Comparison of ENCODE assay signal across 19 cellular contexts in genomic region chr4:21625447-21625846, GRCh38.
DNase-seq lines count a peak whose midpoint lies in the region; ATAC-seq and TF ChIP-seq lines count a peak whose summit lies in the region.
"Had no signal": no experiment of that assay in that cellular context is flagged by ENCODE, and none has a peak within 500 bp of the region (broad histone marks: within the 10 kb centered on the region; RNA-seq: fewer than 3 reads in every experiment).

No MANE protein-coding gene starts in this region.

- no peak for TF ChIP-seq CTCF in IMR-90 (conservative IDR thresholded peaks at IDR 0.05; ENCODE audit: low read depth, low read length)
- no peak for TF ChIP-seq CTCF in activated CD8-positive, alpha-beta T cell treated with anti-CD3 and anti-CD28 coated beads for 36 hours (IDR thresholded peaks at IDR 0.05)
- no peak for TF ChIP-seq CTCF in CD8-positive, alpha-beta T cell (IDR thresholded peaks at IDR 0.05)

- no peak overlapping the region for H4K5ac ChIP-seq in IMR-90 (ENCODE audit: low read depth, low read length)

- no peak overlapping the region for H3K56ac ChIP-seq in IMR-90 (ENCODE audit: extremely low read depth, insufficient read depth, low read length)

- H2BK5ac ChIP-seq in IMR-90 (ENCODE audit: low read depth, low read length, poor library complexity, severe bottlenecking): no peak overlapping the region

- no peak overlapping the region for H3K14ac ChIP-seq in IMR-90 (replicated peaks; ENCODE audit: low read depth, low read length)

- POLR2A ChIA-PET in IMR-90 (lab: Charles Lee; ENCODE audit: unreplicated experiment): no interaction called here
- POLR2A ChIA-PET in activated CD8-positive, alpha-beta T cell treated with anti-CD3 and anti-CD28 coated beads for 36 hours (lab: Charles Lee): no interaction called here
- POLR2A ChIA-PET in CD8-positive, alpha-beta T cell (lab: Charles Lee): no interaction called here

- no peak overlapping the region for H2BK120ac ChIP-seq in IMR-90 (ENCODE audit: low read depth, low read length)

- no peak overlapping the region for H2AK5ac ChIP-seq in IMR-90 (ENCODE audit: low read depth, low read length)

- no peak overlapping the region for H2BK15ac ChIP-seq in IMR-90 (ENCODE audit: low read depth, low read length)

- TF ChIP-seq POLR2A in IMR-90 (IDR thresholded peaks at IDR 0.05; ENCODE audit: low read depth, low read length): no peak

- no peak for TF ChIP-seq RAD21 in IMR-90 (IDR thresholded peaks at IDR 0.05; ENCODE audit: low read length)

- H3K27me3 Mint-ChIP-seq in activated CD8-positive, alpha-beta T cell treated with anti-CD3 and anti-CD28 coated beads for 36 hours: no peaks in the 10 kb centered on the region
- H3K27me3 Mint-ChIP-seq in CD8-positive, alpha-beta T cell (ENCODE audit: low read depth): no peaks in the 10 kb centered on the region
- H3K27me3 Mint-ChIP-seq: CD4-positive, alpha-beta memory T cell; IgD-negative memory B cell had no signal

- no peaks in the 10 kb centered on the region for H3K4me1 ChIP-seq in IMR-90 (ENCODE audit: control insufficient read depth, insufficient read depth, low read length)
- H3K4me1 ChIP-seq in CD8-positive, alpha-beta T cell (ENCODE audit: insufficient read depth, low read length): no peaks in the 10 kb centered on the region
- H3K4me1 ChIP-seq: BLaER1 had no signal

- H2AFZ ChIP-seq in IMR-90 (replicated peaks; ENCODE audit: low read length, poor library complexity): no peak overlapping the region
- H2AFZ ChIP-seq: GM23338 had no signal

- H3K9me3 Mint-ChIP-seq in activated CD8-positive, alpha-beta T cell treated with anti-CD3 and anti-CD28 coated beads for 36 hours: no peaks in the 10 kb centered on the region
- H3K9me3 Mint-ChIP-seq in CD8-positive, alpha-beta T cell: no peaks in the 10 kb centered on the region
- H3K9me3 Mint-ChIP-seq: GM23338 had no signal

- H4K91ac ChIP-seq in IMR-90 (ENCODE audit: insufficient read depth, low read depth, low read length): no peak overlapping the region

- no peaks in the 10 kb centered on the region for H3K79me1 ChIP-seq in IMR-90 (ENCODE audit: low read depth in 1 of 2, low read length in 2 of 2)

- no peak overlapping the region for H4K8ac ChIP-seq in IMR-90 (ENCODE audit: low read depth in 2 of 2, low read length in 2 of 2)

- H4K20me1 ChIP-seq in IMR-90 (ENCODE audit: insufficient read depth, low read length): no peaks in the 10 kb centered on the region
- H4K20me1 ChIP-seq: BLaER1 had no signal

- H3K4me2 ChIP-seq in IMR-90 (ENCODE audit: low read depth, low read length): no peak overlapping the region
- H3K4me2 ChIP-seq: BLaER1, GM23338 had no signal

- intact Hi-C loops in IMR-90 (cut with micrococcal nuclease): no loop called here
- intact Hi-C loops in activated CD8-positive, alpha-beta T cell treated with anti-CD3 and anti-CD28 coated beads for 36 hours (cut with micrococcal nuclease): no loop called here
- intact Hi-C loops in CD8-positive, alpha-beta T cell (cut with DNase I, micrococcal nuclease): no loop called here

- H3K27ac Mint-ChIP-seq in activated CD8-positive, alpha-beta T cell treated with anti-CD3 and anti-CD28 coated beads for 36 hours: no peak overlapping the region
- no peak overlapping the region for H3K27ac Mint-ChIP-seq in CD8-positive, alpha-beta T cell
- H3K27ac Mint-ChIP-seq: CD14-positive monocyte; CD4-positive, alpha-beta memory T cell; GM23338; IgD-negative memory B cell had no signal

- WGBS in IMR-90 (ENCODE audit: extremely low coverage in 2 of 2, insufficient read length in 1 of 2), 2 experiments: no CpG with 5 or more reads among the region's 1 CpG

- H3K4ac ChIP-seq in IMR-90 (ENCODE audit: low read depth, low read length): no peak overlapping the region

- no peak overlapping the region for H3K9ac ChIP-seq in IMR-90 (ENCODE audit: low read depth, low read length)
- H3K9ac ChIP-seq: BLaER1 had no signal

- H3K4me3 Mint-ChIP-seq in activated CD8-positive, alpha-beta T cell treated with anti-CD3 and anti-CD28 coated beads for 36 hours: no peak overlapping the region
- H3K4me3 Mint-ChIP-seq in CD8-positive, alpha-beta T cell: no peak overlapping the region
- H3K4me3 Mint-ChIP-seq: CD14-positive monocyte; CD4-positive, alpha-beta memory T cell; GM23338; IgD-negative memory B cell had no signal

- no peaks in the 10 kb centered on the region for H3K36me3 Mint-ChIP-seq in activated CD8-positive, alpha-beta T cell treated with anti-CD3 and anti-CD28 coated beads for 36 hours (ENCODE audit: low read depth)
- H3K36me3 Mint-ChIP-seq in CD8-positive, alpha-beta T cell: no peaks in the 10 kb centered on the region
- H3K36me3 Mint-ChIP-seq: CD14-positive monocyte; CD4-positive, alpha-beta memory T cell; IgD-negative memory B cell had no signal

- H3K9me1 ChIP-seq in IMR-90 (ENCODE audit: insufficient read depth, low read length): no peaks in the 10 kb centered on the region

- no peaks in the 10 kb centered on the region for H3K4me1 Mint-ChIP-seq in activated CD8-positive, alpha-beta T cell treated with anti-CD3 and anti-CD28 coated beads for 36 hours (ENCODE audit: low read depth)
- H3K4me1 Mint-ChIP-seq in CD8-positive, alpha-beta T cell (ENCODE audit: low read depth): no peaks in the 10 kb centered on the region
- H3K4me1 Mint-ChIP-seq: CD14-positive monocyte; CD4-positive, alpha-beta memory T cell; IgD-negative memory B cell had no signal

- H2BK20ac ChIP-seq in IMR-90 (ENCODE audit: low read depth, low read length): no peak overlapping the region

- H3K9me3 ChIP-seq in IMR-90 (ENCODE audit: control insufficient read depth, insufficient read depth, low read length): peaks cover 5% of the 10 kb centered on the region
- no peaks in the 10 kb centered on the region for H3K9me3 ChIP-seq in CD8-positive, alpha-beta T cell (ENCODE audit: low read length)
- H3K9me3 ChIP-seq: BLaER1 had no signal

- H3K23ac ChIP-seq in IMR-90 (ENCODE audit: low read depth, low read length): no peak overlapping the region

- no peak overlapping the region for H3K18ac ChIP-seq in IMR-90 (ENCODE audit: low read depth, low read length)

- in situ Hi-C loops in IMR-90 (cut with MboI; ENCODE audit: low sequenced_read_pairs): no loop called here

- H3K36me3 ChIP-seq in IMR-90 (ENCODE audit: control insufficient read depth, insufficient read depth, low read length): no peaks in the 10 kb centered on the region
- no peaks in the 10 kb centered on the region for H3K36me3 ChIP-seq in CD8-positive, alpha-beta T cell (ENCODE audit: insufficient read depth, low read length)
- H3K36me3 ChIP-seq: BLaER1 had no signal

- CTCF ChIA-PET in IMR-90 (lab: Yijun Ruan, JAX): no interaction called here
- CTCF ChIA-PET in activated CD8-positive, alpha-beta T cell treated with anti-CD3 and anti-CD28 coated beads for 36 hours (lab: Charles Lee): interaction anchor here (0.6 kb wide), 1 partner anchor 19 kb away, joined by 3 read pairs; no protein-coding TSS in a partner anchor
- CTCF ChIA-PET in CD8-positive, alpha-beta T cell (lab: Charles Lee): interaction anchor here (2.2 kb wide), 1 partner anchor 8 kb away, joined by 6 read pairs; no protein-coding TSS in a partner anchor

- BruUV-seq in IMR-90 (replicated peaks; lab: Mats Ljungman, UMichigan): no TSS peak

- H3K4me3 ChIP-seq in IMR-90 (ENCODE audit: insufficient read depth, low read depth, low read length): no peak overlapping the region
- no peak overlapping the region for H3K4me3 ChIP-seq in CD8-positive, alpha-beta T cell (ENCODE audit: low read depth, low read length)
- H3K4me3 ChIP-seq: BLaER1, GM23338 had no signal

- no peak for ATAC-seq in IMR-90 (ENCODE audit: low read depth)
- ATAC-seq in activated CD8-positive, alpha-beta T cell treated with anti-CD3 and anti-CD28 coated beads for 36 hours: no peak
- ATAC-seq in CD8-positive, alpha-beta T cell: no peak
- ATAC-seq: GM23338 had no signal

- H3K27ac ChIP-seq in IMR-90 (ENCODE audit: insufficient read depth, low read length): no peak overlapping the region
- no peak overlapping the region for H3K27ac ChIP-seq in CD8-positive, alpha-beta T cell (ENCODE audit: low read depth, low read length)
- H3K27ac ChIP-seq: BLaER1, HL-60 had no signal

- no peak overlapping the region for H2AK9ac ChIP-seq in IMR-90 (replicated peaks; ENCODE audit: low read depth, low read length, poor library complexity)

- H3K27me3 ChIP-seq in IMR-90 (ENCODE audit: control insufficient read depth, insufficient read depth, low read length): no peaks in the 10 kb centered on the region
- H3K27me3 ChIP-seq in CD8-positive, alpha-beta T cell (ENCODE audit: insufficient read depth, low read length): no peaks in the 10 kb centered on the region
- H3K27me3 ChIP-seq: BLaER1 had no signal

- dilution Hi-C loops in IMR-90 (cut with HindIII; ENCODE audit: low sequenced_read_pairs, unreplicated experiment): no loop called here

- DNase-seq in NCI-H510A treated with DMSO at 0.1 percent for 48 hours (lab: John Stamatoyannopoulos, UW) (peak; percentile 36), NCI-H510A (lab: John Stamatoyannopoulos, UW) (no peak), IMR-90 (no peak), NCI-H345 treated with DMSO at 0.1 percent for 48 hours (lab: John Stamatoyannopoulos, UW; ENCODE audit: unreplicated experiment) (peak; percentile 6), NCI-H446 treated with DMSO at 0.1 percent for 48 hours (lab: John Stamatoyannopoulos, UW) (no peak)
- DNase-seq in activated CD8-positive, alpha-beta T cell treated with anti-CD3 and anti-CD28 coated beads for 36 hours: no peak
- no peak for DNase-seq in CD8-positive, alpha-beta T cell
- DNase-seq: 8988T; Calu3; CD4-positive, alpha-beta memory T cell; DMS 273 treated with DMSO at 0.1 percent for 48 hours; DMS79; GDM1; HCEC 1CT had no signal

TF ChIP-seq in IMR-90, 13 proteins besides CTCF, POLR2A, EP300 and RAD21:
- TF ChIP-seq MAFK (IDR thresholded peaks at IDR 0.05; ENCODE audit: low read depth, low read length) (0 out of 2 replicates have a peak, but pooled peaks have one; percentile 20), RFX5 (IDR thresholded peaks at IDR 0.05; ENCODE audit: low read depth, low read length) (no peak)
TF ChIP-seq in IMR-90: peak in this region for 1.

Comparison
In these comparisons a context has a peak if more than half of its experiments do, and no peak if none do; other contexts are left out.
1. DNase-seq: peak in NCI-H510A treated with DMSO at 0.1 percent for 48 hours (single experiment) and NCI-H345 treated with DMSO at 0.1 percent for 48 hours (single experiment); none in NCI-H510A (single experiment), IMR-90 (single experiment), activated CD8-positive, alpha-beta T cell treated with anti-CD3 and anti-CD28 coated beads for 36 hours (single experiment), CD8-positive, alpha-beta T cell (0 of 7) and NCI-H446 treated with DMSO at 0.1 percent for 48 hours (single experiment).